Comparison of ENCODE assay signal across 18 cellular contexts in genomic region chr1:8174807-8175206, GRCh38.
DNase-seq lines count a peak whose midpoint lies in the region; ATAC-seq and TF ChIP-seq lines count a peak whose summit lies in the region.
"Had no signal": no experiment of that assay in that cellular context is flagged by ENCODE, and none has a peak within 500 bp of the region (broad histone marks: within the 10 kb centered on the region; RNA-seq: fewer than 3 reads in every experiment).

No MANE protein-coding gene starts in this region.

- TF ChIP-seq EP300 in sigmoid colon (IDR thresholded peaks at IDR 0.05), result no peak

- WGBS in sigmoid colon, 2 donors, result 33 to 70% methylated on average over 5 of the region's 5 CpGs

- intact Hi-C loops in sigmoid colon (cut with DNase I) (loop anchor here (5.0 kb wide), 1 partner anchor 53 kb away; no protein-coding TSS in a partner anchor), colonic mucosa (cut with DNase I) (no loop called here)

- H3K9me3 ChIP-seq in HEK293 (ENCODE audit: control insufficient read depth, insufficient read depth, low read depth, low read length) (no peaks in the 10 kb centered on the region), RWPE2 (ENCODE audit: severe bottlenecking) (peaks cover 10% of the 10 kb centered on the region), sigmoid colon (peaks cover 0 to 10% (median 5%) of the 10 kb centered on the region in 4 donors), colonic mucosa (no peaks in the 10 kb centered on the region)

- H3K4me1 ChIP-seq in HEK293 (ENCODE audit: control insufficient read depth, insufficient read depth, low read length), result no peaks in the 10 kb centered on the region
- peaks cover 10% of the 10 kb centered on the region for H3K4me1 ChIP-seq in RWPE2 (ENCODE audit: insufficient read depth, poor library complexity, severe bottlenecking)
- peaks cover 0 to 27% (median 24%) of the 10 kb centered on the region in 4 donors for H3K4me1 ChIP-seq in sigmoid colon
- H3K4me1 ChIP-seq in colonic mucosa, result peaks cover 6% of the 10 kb centered on the region

- H3K27ac ChIP-seq in HEK293 (ENCODE audit: extremely low read depth, low read depth, low read length) (no peak overlapping the region), RWPE2 (ENCODE audit: poor library complexity, severe bottlenecking) (peak overlapping the region; percentile 35), sigmoid colon (peak overlapping the region; percentile 39 to 72 (median 64)), colonic mucosa (no peak overlapping the region)
- H3K27ac ChIP-seq: ascending aorta had no signal

- POLR2A ChIA-PET in HEK293 (lab: Yijun Ruan, JAX), result no interaction called here

- TF ChIP-seq CTCF in HEK293 (tag by site-specific recombination; IDR thresholded peaks at IDR 0.05) (no peak), RWPE2 (IDR thresholded peaks at IDR 0.05; ENCODE audit: poor library complexity, severe bottlenecking) (no peak), fibroblast of villous mesenchyme (IDR thresholded peaks at IDR 0.05; ENCODE audit: insufficient read depth, low read depth, low read length) (no peak), sigmoid colon (IDR thresholded peaks at IDR 0.05) (no peak), colonic mucosa (IDR thresholded peaks at IDR 0.05) (no peak)

- H3K36me3 ChIP-seq in HEK293 (ENCODE audit: control insufficient read depth in 2 of 2, insufficient read depth in 1 of 2, low read length in 2 of 2), result no peaks in the 10 kb centered on the region
- no peaks in the 10 kb centered on the region for H3K36me3 ChIP-seq in RWPE2 (ENCODE audit: low read depth)
- H3K36me3 ChIP-seq in sigmoid colon, result no peaks in the 10 kb centered on the region
- H3K36me3 ChIP-seq in colonic mucosa, result no peaks in the 10 kb centered on the region
- H3K36me3 ChIP-seq: ascending aorta had no signal

- H3K4me3 ChIP-seq in HEK293 (ENCODE audit: low read depth, low read length) (no peak overlapping the region), RWPE2 (ENCODE audit: severe bottlenecking) (no peak overlapping the region), fibroblast of villous mesenchyme (ENCODE audit: low read depth, low read length) (no peak overlapping the region), sigmoid colon (no peak overlapping the region), colonic mucosa (no peak overlapping the region)
- H3K4me3 ChIP-seq: ascending aorta had no signal

- TF ChIP-seq POLR2A in sigmoid colon (IDR thresholded peaks at IDR 0.05), result no peak

- peak; percentile 44; the same call in 1 of the 3 replicates for ATAC-seq in RWPE2 (ENCODE audit: low read depth)
- ATAC-seq in GM18868 (IDR thresholded peaks at IDR 0.05; ENCODE audit: unreplicated experiment), result no peak
- ATAC-seq: activated CD8-positive, alpha-beta T cell treated with anti-CD3 and anti-CD28 coated beads, Interleukin-2, amount 10 ng/mL, durations not matched to agents 7 days and 5 days had no signal

- H3K27me3 ChIP-seq in RWPE2 (ENCODE audit: insufficient read depth, poor library complexity, severe bottlenecking) (no peaks in the 10 kb centered on the region), sigmoid colon (no peaks in the 10 kb centered on the region), colonic mucosa (no peaks in the 10 kb centered on the region)
- H3K27me3 ChIP-seq: ascending aorta had no signal

- no peak overlapping the region for H3K9ac ChIP-seq in colonic mucosa (ENCODE audit: low read depth in 2 of 2, low read length in 2 of 2)

- DNase-seq in RWPE2 (ENCODE audit: low spot score) (no peak), fibroblast of villous mesenchyme (ENCODE audit: low read depth) (peak; percentile 13), sigmoid colon (no peak), NK-92 (lab: John Stamatoyannopoulos, UW; ENCODE audit: unreplicated experiment) (no peak), KG1 (lab: John Stamatoyannopoulos, UW) (no peak), colonic mucosa (no peak)
- DNase-seq: activated CD4-positive, CD25-positive, alpha-beta regulatory T cell; activated CD8-positive, alpha-beta T cell treated with anti-CD3 and anti-CD28 coated beads, Interleukin-2, amount 10 ng/mL, durations not matched to agents 7 days and 5 days; activated naive CD4-positive, alpha-beta T cell treated with anti-CD3 and anti-CD28 coated beads, Interleukin-2, amount 10 ng/mL, durations not matched to agents 7 days and 5 days; activated T-cell treated with anti-CD3 and anti-CD28 coated beads, Interleukin-2, amount 50 U/mL, for 24 hours; CD4-positive, alpha-beta memory T cell; DND-41; NCI-H1105; stimulated activated CD4-positive, alpha-beta T cell treated with anti-CD3 and anti-CD28 coated beads, Interleukin-12 subunit alpha, Interleukin-12 subunit beta, amount 100 ng/mL, for 4 hours; stimulated activated CD8-positive, alpha-beta memory T cell treated with anti-CD3 and anti-CD28 coated beads, Interleukin-4, amount 100 ng/mL, for 48 hours had no signal

- CTCF ChIA-PET in HEK293 (lab: Yijun Ruan, JAX), result no interaction called here

TF ChIP-seq in HEK293, 187 proteins besides CTCF, POLR2A, EP300 and RAD21:
- TF ChIP-seq ZFHX2 (tag by site-specific recombination; conservative IDR thresholded peaks at IDR 0.05), result peak; percentile 83
- no peak for TF ChIP-seq ZNF366 (tag by site-specific recombination; conservative IDR thresholded peaks at IDR 0.05)
- peak; percentile 48; the same call in 1 of the 2 replicates for TF ChIP-seq EGR2 (tag by site-specific recombination; IDR thresholded peaks at IDR 0.05; ENCODE audit: low read depth)

Comparison
In these comparisons a context has a peak if more than half of its experiments do, and no peak if none do; other contexts are left out.
1. H3K27ac ChIP-seq: peak in RWPE2 (single experiment) and sigmoid colon (4 of 4); none in HEK293 (single experiment) and colonic mucosa (single experiment).